In genomic region chr2:202104286-202104870, GRCh38 we compare ENCODE assay signal across 8 cellular contexts. TPM values are rescaled to one million over a fixed set of nuclear protein-coding genes. Genes with fewer than 3 reads are reported as not detected.
DNase-seq lines count a peak whose midpoint lies in the region; ATAC-seq and TF ChIP-seq lines count a peak whose summit lies in the region.

No MANE protein-coding gene starts in this region.

- H3K79me1 ChIP-seq in H9 (ENCODE audit: insufficient read depth, low read depth, low read length, poor library complexity, severe bottlenecking), result no peaks in the 10 kb centered on the region

- H3K4me3 Mint-ChIP-seq in H9, result no peak overlapping the region
- no peak overlapping the region for H3K4me3 Mint-ChIP-seq in chondrocyte (ENCODE audit: unreplicated experiment)

- H3K27ac Mint-ChIP-seq in H9 (no peak overlapping the region), chondrocyte (ENCODE audit: unreplicated experiment) (no peak overlapping the region)

- H3K4me2 ChIP-seq in H9 (ENCODE audit: insufficient read depth, insufficient read length, low read length) (no peak overlapping the region), osteoblast (ENCODE audit: insufficient read depth, low read length) (no peak overlapping the region)

- H3K4me3 ChIP-seq in Peyer's patch (no peak overlapping the region), osteoblast (ENCODE audit: insufficient read depth, low read length) (no peak overlapping the region), gastrocnemius medialis (no peak overlapping the region)

- no peaks in the 10 kb centered on the region for H3K27me3 ChIP-seq in H9 (ENCODE audit: insufficient read depth, low read length)
- H3K27me3 ChIP-seq in Peyer's patch, result no peaks in the 10 kb centered on the region
- H3K27me3 ChIP-seq in osteoblast (ENCODE audit: insufficient read depth, low read length), result no peaks in the 10 kb centered on the region
- H3K27me3 ChIP-seq in gastrocnemius medialis, result no peaks in the 10 kb centered on the region

- H3K14ac ChIP-seq in H9 (ENCODE audit: insufficient read depth, low read length), result no peak overlapping the region

- no peaks in the 10 kb centered on the region for H3K9me3 ChIP-seq in H9 (ENCODE audit: control insufficient read depth, low read depth, low read length)
- H3K9me3 ChIP-seq in Peyer's patch, result no peaks in the 10 kb centered on the region
- no peaks in the 10 kb centered on the region for H3K9me3 ChIP-seq in osteoblast (ENCODE audit: low read depth, low read length)
- no peaks in the 10 kb centered on the region for H3K9me3 ChIP-seq in gastrocnemius medialis

- no peak overlapping the region for H2BK120ac ChIP-seq in H9 (ENCODE audit: low read depth, low read length, poor library complexity, severe bottlenecking)

- ATAC-seq in gastrocnemius medialis, result no peak
- ATAC-seq in GM21367 (IDR thresholded peaks at IDR 0.05; ENCODE audit: unreplicated experiment), result no peak
- no peak for ATAC-seq in GM21390 (IDR thresholded peaks at IDR 0.05; ENCODE audit: unreplicated experiment)

- TF ChIP-seq POLR2A in Peyer's patch (IDR thresholded peaks at IDR 0.05), result no peak
- no peak for TF ChIP-seq POLR2A in gastrocnemius medialis (IDR thresholded peaks at IDR 0.05)

- H2BK12ac ChIP-seq in H9 (ENCODE audit: insufficient read length, low read depth, low read length), result no peak overlapping the region

- H2AFZ ChIP-seq in H9 (ENCODE audit: low read length), result no peak overlapping the region
- no peak overlapping the region for H2AFZ ChIP-seq in osteoblast (ENCODE audit: low read length)

- no peak overlapping the region for H3T11ph ChIP-seq in H9 (ENCODE audit: low read length)

- no peak overlapping the region for H2AK5ac ChIP-seq in H9 (ENCODE audit: insufficient read length, low read length)

- no peaks in the 10 kb centered on the region for H3K36me3 ChIP-seq in Peyer's patch
- no peaks in the 10 kb centered on the region for H3K36me3 ChIP-seq in osteoblast (ENCODE audit: insufficient read depth, low read length)
- no peaks in the 10 kb centered on the region for H3K36me3 ChIP-seq in gastrocnemius medialis

- H4K20me1 ChIP-seq in H9 (ENCODE audit: control insufficient read depth, insufficient read depth, insufficient read length) (no peaks in the 10 kb centered on the region), osteoblast (ENCODE audit: insufficient read depth, low read length) (no peaks in the 10 kb centered on the region)

- H3K36me3 Mint-ChIP-seq in H9 (ENCODE audit: insufficient read depth in 1 of 3, low read depth in 3 of 3) (no peaks in the 10 kb centered on the region; a peak in 1 of 7 replicates), chondrocyte (ENCODE audit: low read depth) (no peaks in the 10 kb centered on the region)

- no peak overlapping the region for H3K4ac ChIP-seq in H9 (ENCODE audit: low read depth, low read length)

- no peak overlapping the region for H3K27ac ChIP-seq in H9 (ENCODE audit: insufficient read length, low read depth, low read length)
- H3K27ac ChIP-seq in Peyer's patch, result no peak overlapping the region
- H3K27ac ChIP-seq in osteoblast (ENCODE audit: low read depth, low read length), result no peak overlapping the region
- no peak overlapping the region for H3K27ac ChIP-seq in gastrocnemius medialis

- H2BK5ac ChIP-seq in H9 (ENCODE audit: insufficient read length, low read length), result no peak overlapping the region

- H4K5ac ChIP-seq in H9 (ENCODE audit: insufficient read length, low read depth, low read length), result no peak overlapping the region

- no peak overlapping the region for H4K8ac ChIP-seq in H9 (replicated peaks; ENCODE audit: insufficient read length, low read depth, low read length)

- intact Hi-C loops in gastrocnemius medialis (cut with DNase I; ENCODE audit: low total_unique reads), result no loop called here

- H3K27me3 Mint-ChIP-seq in H9 (ENCODE audit: low read depth) (peaks cover 2% of the 10 kb centered on the region), chondrocyte (ENCODE audit: low read depth) (no peaks in the 10 kb centered on the region)

- TF ChIP-seq CTCF in H9 (conservative IDR thresholded peaks at IDR 0.05), result peak; percentile 96
- TF ChIP-seq CTCF in Peyer's patch (IDR thresholded peaks at IDR 0.05), result peak in 4 of 6 experiments; percentile 24 to 49 (median 44)
- TF ChIP-seq CTCF in chondrocyte (IDR thresholded peaks at IDR 0.05), result peak; percentile 78
- TF ChIP-seq CTCF in osteoblast (IDR thresholded peaks at IDR 0.05; ENCODE audit: extremely low read depth, low read depth, low read length), result peak; percentile 92
- TF ChIP-seq CTCF in gastrocnemius medialis (IDR thresholded peaks at IDR 0.05 in 4 of 5, conservative IDR thresholded peaks at IDR 0.05 in 1 of 5), result peak in 2 of 5 experiments; percentile 29 to 31

- H3K79me2 ChIP-seq in H9 (ENCODE audit: insufficient read depth, low read length) (no peaks in the 10 kb centered on the region), osteoblast (ENCODE audit: insufficient read depth, low read length) (no peaks in the 10 kb centered on the region)

- H3K23me2 ChIP-seq in H9 (ENCODE audit: insufficient read length, low read depth, low read length, poor library complexity, severe bottlenecking), result no peaks in the 10 kb centered on the region

- WGBS in H9 (ENCODE audit: extremely low coverage, insufficient read length, low lambda C conversion rate), result no CpG with 5 or more reads among the region's 2 CpGs

- DNase-seq in COLO668 (lab: John Stamatoyannopoulos, UW; ENCODE audit: unreplicated experiment), result peak; percentile 36
- peak; percentile 83 for DNase-seq in H9
- DNase-seq in Peyer's patch, result peak in 2 of 3 donors; percentile 68 to 69
- no peak for DNase-seq in chondrocyte (ENCODE audit: low spot score)
- DNase-seq in osteoblast (ENCODE audit: insufficient read length, low spot score, missing footprints), result peak; percentile 80
- DNase-seq in gastrocnemius medialis, result no peak

- H2BK20ac ChIP-seq in H9 (ENCODE audit: low read depth, low read length, poor library complexity, severe bottlenecking), result no peak overlapping the region

- H3K4me1 ChIP-seq in H9 (ENCODE audit: insufficient read depth, low read length) (peaks cover 5% of the 10 kb centered on the region; the same call in 1 of the 2 replicates), Peyer's patch (no peaks in the 10 kb centered on the region), osteoblast (ENCODE audit: insufficient read depth, low read length) (peaks cover 3% of the 10 kb centered on the region), gastrocnemius medialis (peaks cover 3% of the 10 kb centered on the region in 2 donors)

- H3K9me3 Mint-ChIP-seq in H9 (0 out of 5 replicates have a peak, but pooled peaks cover 0 to 5% of the 10 kb centered on the region in 2 experiments), chondrocyte (ENCODE audit: low read depth) (no peaks in the 10 kb centered on the region)

- no peak overlapping the region for H3K9ac ChIP-seq in H9 (ENCODE audit: extremely low read depth, insufficient read length, low read length)

- no peak overlapping the region for H3K56ac ChIP-seq in H9 (ENCODE audit: insufficient read length, low read depth, low read length)

- H3K23ac ChIP-seq in H9 (ENCODE audit: insufficient read length, low read depth, low read length), result no peak overlapping the region

- in situ Hi-C loops in gastrocnemius medialis (cut with MboI; ENCODE audit: low sequenced_read_pairs in 4 of 4), result no loop called here

- no peak overlapping the region for H3K18ac ChIP-seq in H9 (ENCODE audit: insufficient read length, low read depth, low read length)

- no peak overlapping the region for H2BK15ac ChIP-seq in H9 (ENCODE audit: low read depth, low read length)

- no peak overlapping the region for H4K91ac ChIP-seq in H9 (ENCODE audit: insufficient read length, low read depth, low read length)

- H3K4me1 Mint-ChIP-seq in H9 (peaks cover 37 to 48% of the 10 kb centered on the region in 2 experiments), chondrocyte (ENCODE audit: low read depth) (peaks cover 9% of the 10 kb centered on the region)

RNA-seq across cellular contexts. Expression of gene KIAA2012, which starts 31.3 kb away (rescaled TPM):
- total RNA-seq in H9 (2021), result not detected in 2 replicates
- total RNA-seq in Peyer's patch, result under 1 TPM in 1 of 4 donors, not detected in 3; 0.27 TPM
- total RNA-seq in chondrocyte, result not detected in 3 replicates
- under 0.01 TPM in 1 of 2 replicates, not detected in the other for total RNA-seq in osteoblast
- total RNA-seq in gastrocnemius medialis, result not detected

Comparison
In these comparisons a context has a peak if more than half of its experiments do, and no peak if none do; other contexts are left out.
1. DNase-seq: peak in COLO668 (single experiment), H9 (single experiment), Peyer's patch (2 of 3) and osteoblast (single experiment); none in chondrocyte (single experiment) and gastrocnemius medialis (0 of 2).